In genomic region chr4:147628415-147628814, GRCh38 we compare ENCODE assay signal across 27 cellular contexts.
"Had no signal": no experiment of that assay in that cellular context is flagged by ENCODE, and none has a peak within 500 bp of the region (broad histone marks: within the 10 kb centered on the region; RNA-seq: fewer than 3 reads in every experiment).

No MANE protein-coding gene starts in this region.

- DNase-seq: cortex of kidney; effector memory CD8-positive, alpha-beta T cell; erythroblast; esophagus squamous epithelium; hypothalamus; islet precursor cell; kidney glomerular epithelial cell; left colon; left ventricle myocardium inferior; lower lobe of right lung; naive thymus-derived CD8-positive, alpha-beta T cell; nephron progenitor cell; nucleus accumbens; stimulated activated CD4-positive, alpha-beta T cell treated with anti-CD3 and anti-CD28 coated beads, Interleukin-12 subunit alpha, Interleukin-12 subunit beta, amount 100 ng/mL, for 4 hours; stimulated activated CD4-positive, alpha-beta T cell treated with anti-CD3 and anti-CD28 coated beads, Interleukin-1b, Interleukin-23, amount 100 ng/mL, for 48 hours; stimulated activated CD4-positive, alpha-beta T cell treated with anti-CD3 and anti-CD28 coated beads, Interleukin-4, amount 100 ng/mL, for 1 hour; stimulated activated CD8-positive, alpha-beta memory T cell treated with anti-CD3 and anti-CD28 coated beads, Interleukin-4, amount 100 ng/mL, for 48 hours; stimulated activated naive CD4-positive, alpha-beta T cell treated with Interleukin-2 at 50 U/mL for 16 hours; stomach; thyroid gland had no signal

- H3K9me3 Mint-ChIP-seq: effector memory CD8-positive, alpha-beta T cell; naive thymus-derived CD8-positive, alpha-beta T cell; nephron progenitor cell; type B pancreatic cell had no signal

- ATAC-seq: effector memory CD8-positive, alpha-beta T cell; left colon; lower lobe of right lung; naive thymus-derived CD8-positive, alpha-beta T cell; sciatic nerve had no signal

- H3K27me3 Mint-ChIP-seq: effector memory CD8-positive, alpha-beta T cell; naive thymus-derived CD8-positive, alpha-beta T cell; type B pancreatic cell had no signal

- H3K27ac ChIP-seq: esophagus squamous epithelium, left ventricle myocardium inferior, lower lobe of right lung, prostate gland, right atrium auricular region, stomach, thyroid gland had no signal

- H3K9me3 ChIP-seq: esophagus squamous epithelium, left ventricle myocardium inferior, lower lobe of right lung, prostate gland, right atrium auricular region, stomach, thyroid gland had no signal

- H3K4me1 Mint-ChIP-seq: nephron progenitor cell had no signal

- FAIRE-seq: endometrium, frontal cortex had no signal

- H3K4me1 ChIP-seq: esophagus squamous epithelium, left ventricle myocardium inferior, lower lobe of right lung, prostate gland, right atrium auricular region, stomach had no signal

- H3K27ac Mint-ChIP-seq: nephron progenitor cell, type B pancreatic cell had no signal

- H3K27me3 ChIP-seq: esophagus squamous epithelium, right atrium auricular region, stomach, thyroid gland had no signal

- H3K4me3 Mint-ChIP-seq: effector memory CD8-positive, alpha-beta T cell; naive thymus-derived CD8-positive, alpha-beta T cell; nephron progenitor cell; type B pancreatic cell had no signal

- H3K4me2 ChIP-seq: smooth muscle cell had no signal

- H3K4me3 ChIP-seq: esophagus squamous epithelium, left ventricle myocardium inferior, lower lobe of right lung, prostate gland, right atrium auricular region, smooth muscle cell, stomach, thyroid gland had no signal
